8 cellular contexts compared by ENCODE assay signal in the genomic region with DNA sequence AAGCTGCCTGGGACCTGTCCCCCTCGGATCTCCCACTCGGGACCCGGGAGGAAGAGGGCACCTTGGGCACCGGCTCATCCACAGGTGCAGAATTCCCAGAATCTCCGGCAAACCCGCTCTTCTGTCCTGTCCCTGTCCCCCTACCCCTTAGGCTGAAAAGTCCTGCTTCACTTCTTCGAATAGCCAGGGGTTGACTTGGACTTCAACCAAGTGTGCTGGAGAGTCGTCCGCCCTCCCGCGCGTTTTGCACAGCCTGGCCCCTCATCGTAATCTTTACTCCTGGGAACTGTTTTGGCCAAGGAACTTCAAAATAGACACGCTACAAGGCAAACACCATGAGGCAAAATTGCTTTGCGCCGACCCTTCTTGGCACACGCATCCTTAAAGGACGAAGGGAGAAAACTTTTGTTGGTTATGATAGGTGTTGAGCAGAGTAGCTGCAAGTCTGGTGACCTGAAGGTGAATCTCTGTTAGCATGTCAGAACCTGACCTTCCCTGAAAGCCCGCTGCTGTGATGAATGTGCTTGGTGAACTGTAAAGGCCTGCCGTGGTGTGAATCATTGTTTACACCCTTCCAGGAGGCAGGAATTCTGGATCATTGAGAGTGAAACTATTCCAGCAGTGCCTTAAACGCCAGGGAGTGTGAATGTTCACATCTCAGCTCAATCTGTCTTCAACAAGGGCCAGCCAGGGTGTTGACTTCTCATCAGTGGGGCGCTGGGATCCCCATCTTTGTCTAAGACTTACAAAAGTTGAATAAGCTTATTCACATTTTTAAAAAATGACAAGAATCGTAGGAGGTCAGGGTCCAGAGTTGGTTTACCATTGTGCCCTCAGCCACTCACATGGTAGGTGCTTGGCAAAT. TPM values are rescaled to one million over a fixed set of nuclear protein-coding genes. Genes with fewer than 3 reads are reported as not detected.
DNase-seq lines count a peak whose midpoint lies in the region; ATAC-seq and TF ChIP-seq lines count a peak whose summit lies in the region.

No MANE protein-coding gene starts in this region.

- peaks cover 20% of the 10 kb centered on the region for H3K27me3 ChIP-seq in endodermal cell (ENCODE audit: control insufficient read depth, insufficient read depth, low read length, poor library complexity, severe bottlenecking)

- peak overlapping the region; percentile 75 for H3K4me3 ChIP-seq in endodermal cell (ENCODE audit: low read length)

- peaks cover 20% of the 10 kb centered on the region for H3K9me3 ChIP-seq in endodermal cell (ENCODE audit: control insufficient read depth, low read length)

- WGBS in endodermal cell (ENCODE audit: insufficient coverage in 1 of 2, insufficient read length in 1 of 2), 2 experiments, result 54% methylated on average over 17 to 23 of the region's 23 CpGs

- peaks cover 49% of the 10 kb centered on the region for H3K27me3 Mint-ChIP-seq in T-helper 2 cell treated with Interferon-gamma antibody and Interleukin-4, amounts not matched to agents 5 μg/mL and 100 μg/mL, for 36 hours (ENCODE audit: low read depth)
- H3K27me3 Mint-ChIP-seq in endodermal cell (ENCODE audit: insufficient read depth) (peaks cover 36% of the 10 kb centered on the region), nephron progenitor cell (ENCODE audit: low read depth, poor library complexity) (peaks cover 29% of the 10 kb centered on the region)

- H3K4me1 ChIP-seq in endodermal cell (ENCODE audit: control insufficient read depth, insufficient read depth, low read length), result peaks cover 6% of the 10 kb centered on the region

- H3K9ac ChIP-seq in endodermal cell (ENCODE audit: extremely low read depth, low read length, poor library complexity, severe bottlenecking), result no peak overlapping the region

- ATAC-seq in GM21825 (IDR thresholded peaks at IDR 0.05; ENCODE audit: unreplicated experiment) (no peak), HG03342 (IDR thresholded peaks at IDR 0.05; ENCODE audit: unreplicated experiment) (no peak)

- no peaks in the 10 kb centered on the region for H3K36me3 Mint-ChIP-seq in T-helper 2 cell treated with Interferon-gamma antibody and Interleukin-4, amounts not matched to agents 5 μg/mL and 100 μg/mL, for 36 hours (ENCODE audit: low read depth)
- H3K36me3 Mint-ChIP-seq in endodermal cell (ENCODE audit: low read depth) (peaks cover 6% of the 10 kb centered on the region), nephron progenitor cell (ENCODE audit: low read depth) (peaks cover 18% of the 10 kb centered on the region)

- TF ChIP-seq CTCF in endodermal cell (conservative IDR thresholded peaks at IDR 0.05), result no peak
- no peak for TF ChIP-seq CTCF in nephron progenitor cell (IDR thresholded peaks at IDR 0.05)

- peaks cover 3% of the 10 kb centered on the region for H3K4me1 Mint-ChIP-seq in T-helper 2 cell treated with Interferon-gamma antibody and Interleukin-4, amounts not matched to agents 5 μg/mL and 100 μg/mL, for 36 hours (ENCODE audit: low read depth)
- H3K4me1 Mint-ChIP-seq in endodermal cell (peaks cover 22% of the 10 kb centered on the region), nephron progenitor cell (peaks cover 31% of the 10 kb centered on the region)

- DNase-seq in T-helper 2 cell treated with Interferon-gamma antibody and Interleukin-4, amounts not matched to agents 5 μg/mL and 100 μg/mL, for 36 hours (ENCODE audit: low spot score), result no peak
- no peak for DNase-seq in T-helper 2 cell
- peak; percentile 63 for DNase-seq in NCI-H446 treated with DMSO at 0.1 percent for 48 hours (lab: John Stamatoyannopoulos, UW)
- DNase-seq in endodermal cell, result peak; percentile 68
- DNase-seq in nephron progenitor cell, result peak; percentile 42
- DNase-seq in OCI-M2 (lab: John Stamatoyannopoulos, UW; ENCODE audit: unreplicated experiment), result no peak

- H3K27ac ChIP-seq in endodermal cell (ENCODE audit: low read depth, low read length), result no peak overlapping the region

- H3K4me3 Mint-ChIP-seq in T-helper 2 cell treated with Interferon-gamma antibody and Interleukin-4, amounts not matched to agents 5 μg/mL and 100 μg/mL, for 36 hours, result peak overlapping the region; percentile 79
- H3K4me3 Mint-ChIP-seq in endodermal cell, result peak overlapping the region; percentile 69
- H3K4me3 Mint-ChIP-seq in nephron progenitor cell, result peak overlapping the region; percentile 88

- H3K9me3 Mint-ChIP-seq in T-helper 2 cell treated with Interferon-gamma antibody and Interleukin-4, amounts not matched to agents 5 μg/mL and 100 μg/mL, for 36 hours, result peaks cover 4% of the 10 kb centered on the region
- H3K9me3 Mint-ChIP-seq in endodermal cell (peaks cover 16% of the 10 kb centered on the region), nephron progenitor cell (peaks cover 30% of the 10 kb centered on the region)

- H3K27ac Mint-ChIP-seq in T-helper 2 cell treated with Interferon-gamma antibody and Interleukin-4, amounts not matched to agents 5 μg/mL and 100 μg/mL, for 36 hours, result no peak overlapping the region
- H3K27ac Mint-ChIP-seq in endodermal cell (no peak overlapping the region), nephron progenitor cell (no peak overlapping the region)

- no peaks in the 10 kb centered on the region for H3K36me3 ChIP-seq in endodermal cell (ENCODE audit: control insufficient read depth, insufficient read depth, low read length)

RNA-seq across cellular contexts. Expression of gene RAPGEF5, which starts 0.6 kb away (rescaled TPM):
- 10 to 100 TPM; 16.7 to 23.2 TPM for total RNA-seq in endodermal cell
- polyA plus RNA-seq in endodermal cell (2013, experiment 1 of 2), result 4.8 TPM
- polyA plus RNA-seq in endodermal cell (2013, experiment 2 of 2), result 4.7 TPM

Comparison
In these comparisons a context has a peak if more than half of its experiments do, and no peak if none do; other contexts are left out.
1. DNase-seq: peak in NCI-H446 treated with DMSO at 0.1 percent for 48 hours (single experiment), endodermal cell (single experiment) and nephron progenitor cell (single experiment); none in T-helper 2 cell treated with Interferon-gamma antibody and Interleukin-4, amounts not matched to agents 5 μg/mL and 100 μg/mL, for 36 hours (single experiment), T-helper 2 cell (0 of 5) and OCI-M2 (single experiment).
2. Peak in every context shown above with its lines, with median percentiles within 50 percentile points of each other: H3K4me3 Mint-ChIP-seq.